1 cellular context compared by ENCODE assay signal in genomic region chr4:105179539-105180401, GRCh38.
TF ChIP-seq lines count a peak whose summit lies in the region.

No MANE protein-coding gene starts in this region.

TF ChIP-seq in HepG2, 621 proteins besides CTCF, POLR2A, EP300 and RAD21 (continued from another document and continues in another):
- TF ChIP-seq MXI1 (IDR thresholded peaks at IDR 0.05; ENCODE audit: borderline replicate concordance, low read depth, low read length): peak; percentile 33; the same call in 1 of the 3 replicates
- TF ChIP-seq TEAD2 (CRISPR knock-in tag; IDR thresholded peaks at IDR 0.05): no peak
- no peak for TF ChIP-seq RFX1 (IDR thresholded peaks at IDR 0.05)
- TF ChIP-seq ZNF292 (CRISPR knock-in tag; IDR thresholded peaks at IDR 0.05; ENCODE audit: borderline replicate concordance, low read depth): peak; percentile 35; the same call in 1 of the 2 replicates
- no peak for TF ChIP-seq CEBPZ (IDR thresholded peaks at IDR 0.05; ENCODE audit: low read length)
- no peak for TF ChIP-seq ADNP (CRISPR knock-in tag; IDR thresholded peaks at IDR 0.05)
- no peak for TF ChIP-seq ZNF883 (CRISPR knock-in tag; IDR thresholded peaks at IDR 0.05; ENCODE audit: not compliant biosample characterization)
- no peak for TF ChIP-seq ZNF780A (CRISPR knock-in tag; IDR thresholded peaks at IDR 0.05)
- no peak for TF ChIP-seq ZNF235 (CRISPR knock-in tag; IDR thresholded peaks at IDR 0.05; ENCODE audit: borderline replicate concordance)
- TF ChIP-seq ZNF598 (CRISPR knock-in tag; IDR thresholded peaks at IDR 0.05; ENCODE audit: borderline replicate concordance): no peak
- no peak for TF ChIP-seq GRHL1 (CRISPR knock-in tag; conservative IDR thresholded peaks at IDR 0.05)
- no peak for TF ChIP-seq ZBTB42 (CRISPR knock-in tag; IDR thresholded peaks at IDR 0.05)
- no peak for TF ChIP-seq TAF1 (CRISPR knock-in tag; IDR thresholded peaks at IDR 0.05)
- TF ChIP-seq SP4 (CRISPR knock-in tag; IDR thresholded peaks at IDR 0.05): no peak
- peak; percentile 54 for TF ChIP-seq NR2F6 (IDR thresholded peaks at IDR 0.05)
- peak; percentile 55; the same call in 1 of the 2 replicates for TF ChIP-seq NR2F6 (CRISPR knock-in tag; IDR thresholded peaks at IDR 0.05)
- TF ChIP-seq ZNF101 (CRISPR knock-in tag; IDR thresholded peaks at IDR 0.05; ENCODE audit: borderline replicate concordance, low read depth): no peak
- TF ChIP-seq SP2 (CRISPR knock-in tag; IDR thresholded peaks at IDR 0.05): no peak
- TF ChIP-seq SKIL (CRISPR knock-in tag; IDR thresholded peaks at IDR 0.05; ENCODE audit: borderline replicate concordance): no peak
- TF ChIP-seq CBX5 (CRISPR knock-in tag; IDR thresholded peaks at IDR 0.05; ENCODE audit: borderline replicate concordance): no peak
- no peak for TF ChIP-seq MTF1 (CRISPR knock-in tag; IDR thresholded peaks at IDR 0.05)
- no peak for TF ChIP-seq PLSCR1 (CRISPR knock-in tag; IDR thresholded peaks at IDR 0.05; ENCODE audit: borderline replicate concordance)
- TF ChIP-seq DBP (CRISPR knock-in tag; IDR thresholded peaks at IDR 0.05; ENCODE audit: not compliant biosample characterization): no peak
- TF ChIP-seq ZNF383 (CRISPR knock-in tag; IDR thresholded peaks at IDR 0.05; ENCODE audit: borderline replicate concordance): no peak
- TF ChIP-seq MTA3 (CRISPR knock-in tag; IDR thresholded peaks at IDR 0.05): no peak
- no peak for TF ChIP-seq ZBTB7A (CRISPR knock-in tag; IDR thresholded peaks at IDR 0.05)
- TF ChIP-seq SALL2 (CRISPR knock-in tag; IDR thresholded peaks at IDR 0.05): no peak
- no peak for TF ChIP-seq TIGD3 (CRISPR knock-in tag; IDR thresholded peaks at IDR 0.05; ENCODE audit: borderline replicate concordance)
- no peak for TF ChIP-seq CCAR2 (optimal IDR thresholded peaks at IDR 0.05; ENCODE audit: low read depth, low read length)
- no peak for TF ChIP-seq ZNF10 (CRISPR knock-in tag; IDR thresholded peaks at IDR 0.05; ENCODE audit: borderline replicate concordance, low read depth)
- peak; percentile 89 for TF ChIP-seq PPARG (CRISPR knock-in tag; conservative IDR thresholded peaks at IDR 0.05)
- no peak for TF ChIP-seq ZNF704 (CRISPR knock-in tag; IDR thresholded peaks at IDR 0.05; ENCODE audit: borderline replicate concordance)
- peak; percentile 46; the same call in 1 of the 2 replicates for TF ChIP-seq NR2C2 (CRISPR knock-in tag; IDR thresholded peaks at IDR 0.05; ENCODE audit: borderline replicate concordance)
- TF ChIP-seq MED13 (CRISPR knock-in tag; IDR thresholded peaks at IDR 0.05): no peak
- no peak for TF ChIP-seq ZNF619 (CRISPR knock-in tag; IDR thresholded peaks at IDR 0.05)
- no peak for TF ChIP-seq GZF1 (CRISPR knock-in tag; IDR thresholded peaks at IDR 0.05)
- TF ChIP-seq ZKSCAN8 (CRISPR knock-in tag; IDR thresholded peaks at IDR 0.05; ENCODE audit: borderline replicate concordance): no peak
- TF ChIP-seq E2F5 (CRISPR knock-in tag; conservative IDR thresholded peaks at IDR 0.05): no peak
- TF ChIP-seq ARNT (IDR thresholded peaks at IDR 0.05): no peak
- no peak for TF ChIP-seq TBL1XR1 (IDR thresholded peaks at IDR 0.05; ENCODE audit: borderline replicate concordance, low read length, partially characterized antibody)
- TF ChIP-seq ZNF678 (CRISPR knock-in tag; IDR thresholded peaks at IDR 0.05): no peak
- TF ChIP-seq ZNF275 (CRISPR knock-in tag; IDR thresholded peaks at IDR 0.05; ENCODE audit: borderline replicate concordance): no peak
- no peak for TF ChIP-seq TRIM22 (IDR thresholded peaks at IDR 0.05)
- TF ChIP-seq NFRKB (IDR thresholded peaks at IDR 0.05): no peak
- 0 out of 2 replicates have a peak, but pooled peaks have one; percentile 36 for TF ChIP-seq POGZ (CRISPR knock-in tag; IDR thresholded peaks at IDR 0.05)
- TF ChIP-seq SOX13 (IDR thresholded peaks at IDR 0.05): no peak
- 0 out of 4 replicates have a peak, but pooled peaks of 1 of the 2 experiments have one; percentile 17 for TF ChIP-seq SOX13 (CRISPR knock-in tag; conservative IDR thresholded peaks at IDR 0.05 in 1 of 2, IDR thresholded peaks at IDR 0.05 in 1 of 2)
- no peak for TF ChIP-seq AGO1 (IDR thresholded peaks at IDR 0.05; ENCODE audit: low read depth, low read length, poor library complexity, severe bottlenecking)
- TF ChIP-seq ZNF615 (CRISPR knock-in tag; IDR thresholded peaks at IDR 0.05; ENCODE audit: borderline replicate concordance): no peak
- TF ChIP-seq ZNF512B (CRISPR knock-in tag; IDR thresholded peaks at IDR 0.05; ENCODE audit: borderline replicate concordance): no peak
- no peak for TF ChIP-seq SMARCC2 (IDR thresholded peaks at IDR 0.05)
- no peak for TF ChIP-seq PRPF4 (IDR thresholded peaks at IDR 0.05; ENCODE audit: low read depth, low read length, poor library complexity, severe bottlenecking)
